In genomic region chr2:62801814-62802524, GRCh38 we compare ENCODE assay signal across 11 cellular contexts.
A peak's percentile ranks its signal among the peaks of the same experiment; 100 is the strongest.
DNase-seq lines count a peak whose midpoint lies in the region; ATAC-seq, FAIRE-seq and TF ChIP-seq lines count a peak whose summit lies in the region.
"Had no signal": no experiment of that assay in that cellular context is flagged by ENCODE, and none has a peak within 500 bp of the region (broad histone marks: within the 10 kb centered on the region; RNA-seq: fewer than 3 reads in every experiment).

No MANE protein-coding gene starts in this region.

- peaks cover 29% of the 10 kb centered on the region for H3K36me3 Mint-ChIP-seq in CD4-positive, alpha-beta T cell (ENCODE audit: low read depth)

- H3K9me3 Mint-ChIP-seq in CD4-positive, alpha-beta T cell = no peaks in the 10 kb centered on the region

- no peak overlapping the region for H3K9ac ChIP-seq in kidney (ENCODE audit: low read length in 2 of 2)

- ATAC-seq in CD4-positive, alpha-beta T cell (ENCODE audit: poor library complexity) = peak; percentile 39
- ATAC-seq in HG02885 (IDR thresholded peaks at IDR 0.05; ENCODE audit: poor library complexity, unreplicated experiment) (peak; percentile 59), GM21528 (IDR thresholded peaks at IDR 0.05; ENCODE audit: low FRiP score, unreplicated experiment) (no peak), HG02970 (IDR thresholded peaks at IDR 0.05; ENCODE audit: low FRiP score, unreplicated experiment) (no peak)

- peaks cover 36% of the 10 kb centered on the region for H3K4me1 Mint-ChIP-seq in CD4-positive, alpha-beta T cell (ENCODE audit: low read depth)

- no peaks in the 10 kb centered on the region for H3K9me3 ChIP-seq in CD4-positive, alpha-beta T cell (ENCODE audit: control insufficient read depth, low read length)
- H3K9me3 ChIP-seq in WERI-Rb-1 (ENCODE audit: severe bottlenecking) (no peaks in the 10 kb centered on the region), kidney (ENCODE audit: control insufficient read depth in 1 of 2, low read length in 2 of 2) (no peaks in the 10 kb centered on the region)

- no peak for FAIRE-seq in kidney (lab: Jason Lieb, UNC)

- H3K27ac Mint-ChIP-seq in CD4-positive, alpha-beta T cell = no peak overlapping the region
- H3K27ac Mint-ChIP-seq: dendritic cell treated with granulocyte-macrophage colony-stimulating factor and Interleukin-4, amounts not matched to agents 40 ng/mL and 50 ng/mL, for 4 days had no signal

- no peak for DNase-seq in CD4-positive, alpha-beta T cell
- DNase-seq in WERI-Rb-1 = no peak
- DNase-seq in foreskin fibroblast = peak in 1 of 2 donors; percentile 23
- DNase-seq in activated gamma-delta T cell treated with Interleukin-2 at 50 U/mL for 16 hours = no peak
- DNase-seq in kidney = no peak
- DNase-seq: activated CD4-positive, alpha-beta T cell treated with anti-CD3 and anti-CD28 coated beads for 48 hours; NCI-H69 had no signal

- POLR2A ChIA-PET in CD4-positive, alpha-beta T cell (lab: Charles Lee) = no interaction called here

- intact Hi-C loops in CD4-positive, alpha-beta T cell (cut with DNase I, micrococcal nuclease) = no loop called here
- intact Hi-C loops in kidney (cut with DNase I) = no loop called here

- H3K4me1 ChIP-seq in kidney (ENCODE audit: control insufficient read depth in 1 of 2, insufficient read depth in 1 of 2, low read depth in 1 of 2, low read length in 2 of 2) = no peaks in the 10 kb centered on the region

- peak overlapping the region; percentile 18 for H3K4me3 Mint-ChIP-seq in CD4-positive, alpha-beta T cell
- H3K4me3 Mint-ChIP-seq: dendritic cell treated with granulocyte-macrophage colony-stimulating factor and Interleukin-4, amounts not matched to agents 40 ng/mL and 50 ng/mL, for 4 days had no signal

- H3K36me3 ChIP-seq in WERI-Rb-1 (no peaks in the 10 kb centered on the region), kidney (ENCODE audit: control insufficient read depth in 1 of 2, insufficient read depth in 2 of 2, low read length in 2 of 2) (no peaks in the 10 kb centered on the region)

- no peak overlapping the region for H3K27ac ChIP-seq in CD4-positive, alpha-beta T cell (ENCODE audit: low read depth, low read length)
- no peak overlapping the region for H3K27ac ChIP-seq in WERI-Rb-1
- no peak overlapping the region for H3K27ac ChIP-seq in kidney (ENCODE audit: low read depth in 2 of 2, low read length in 2 of 2)

- H3K27me3 Mint-ChIP-seq in CD4-positive, alpha-beta T cell = no peaks in the 10 kb centered on the region
- H3K27me3 Mint-ChIP-seq: dendritic cell treated with granulocyte-macrophage colony-stimulating factor and Interleukin-4, amounts not matched to agents 40 ng/mL and 50 ng/mL, for 4 days had no signal

- CTCF ChIA-PET in CD4-positive, alpha-beta T cell (lab: Charles Lee) = no interaction called here

- no peaks in the 10 kb centered on the region for H3K27me3 ChIP-seq in CD4-positive, alpha-beta T cell (ENCODE audit: control insufficient read depth, insufficient read depth, low read length)
- H3K27me3 ChIP-seq in WERI-Rb-1 (ENCODE audit: insufficient read depth, low read depth, severe bottlenecking) = no peaks in the 10 kb centered on the region

- H3K4me3 ChIP-seq in WERI-Rb-1 (ENCODE audit: low read depth, low read length) (no peak overlapping the region), foreskin fibroblast (ENCODE audit: low read depth in 1 of 2, low read length in 2 of 2) (no peak overlapping the region), kidney (ENCODE audit: low read length in 2 of 2) (no peak overlapping the region)

- TF ChIP-seq CTCF in CD4-positive, alpha-beta T cell (IDR thresholded peaks at IDR 0.05) = no peak
- 0 out of 2 replicates have a peak, but pooled peaks have one; percentile 13 for TF ChIP-seq CTCF in WERI-Rb-1 (IDR thresholded peaks at IDR 0.05; ENCODE audit: low read depth, low read length)
- TF ChIP-seq CTCF in foreskin fibroblast (IDR thresholded peaks at IDR 0.05; ENCODE audit: low read depth, low read length) = peak; percentile 14
- TF ChIP-seq CTCF in kidney (IDR thresholded peaks at IDR 0.05; ENCODE audit: borderline replicate concordance, extremely low read depth, insufficient read depth) = no peak

Comparison
In these comparisons a context has a peak if more than half of its experiments do, and no peak if none do; other contexts are left out.
1. ATAC-seq: peak in CD4-positive, alpha-beta T cell (single experiment) and HG02885 (single experiment); none in GM21528 (single experiment) and HG02970 (single experiment).
2. CTCF ChIP-seq: peak in WERI-Rb-1 (single experiment) and foreskin fibroblast (single experiment); none in CD4-positive, alpha-beta T cell (single experiment) and kidney (single experiment).